ENCODE assay signal across 7 cellular contexts in genomic region chr1:248450466-248451145, GRCh38.
ATAC-seq lines count a peak whose summit lies in the region.

No MANE protein-coding gene starts in this region.

- peak; percentile 38 for ATAC-seq in GM18520 (IDR thresholded peaks at IDR 0.05; ENCODE audit: unreplicated experiment)
- peak; percentile 51 for ATAC-seq in GM19328 (IDR thresholded peaks at IDR 0.05; ENCODE audit: unreplicated experiment)
- peak; percentile 53 for ATAC-seq in GM21423 (IDR thresholded peaks at IDR 0.05; ENCODE audit: unreplicated experiment)
- peak; percentile 53 for ATAC-seq in HG02610 (IDR thresholded peaks at IDR 0.05; ENCODE audit: unreplicated experiment)
- peak; percentile 66 for ATAC-seq in HG02973 (IDR thresholded peaks at IDR 0.05; ENCODE audit: unreplicated experiment)
- peak; percentile 72 for ATAC-seq in HG03175 (IDR thresholded peaks at IDR 0.05; ENCODE audit: unreplicated experiment)
- ATAC-seq in HG03565 (IDR thresholded peaks at IDR 0.05; ENCODE audit: unreplicated experiment): peak; percentile 64

Comparison
In these comparisons a context has a peak if more than half of its experiments do, and no peak if none do; other contexts are left out.
1. Peak in every context shown above with its lines: ATAC-seq.